In genomic region chr1:111218947-111219346, GRCh38 we compare ENCODE assay signal across 2 cellular contexts.
TF ChIP-seq lines count a peak whose summit lies in the region.

No MANE protein-coding gene starts in this region.

TF ChIP-seq in GM23338, 12 proteins besides CTCF, POLR2A, EP300 and RAD21:
- TF ChIP-seq JUNB (IDR thresholded peaks at IDR 0.05; ENCODE audit: unreplicated experiment) (no peak), ZNF331 (CRISPR knock-in tag; IDR thresholded peaks at IDR 0.05; ENCODE audit: low read depth) (no peak), EZH2phosphoT487 (IDR thresholded peaks at IDR 0.05; ENCODE audit: unreplicated experiment) (no peak), POLR2AphosphoS5 (IDR thresholded peaks at IDR 0.05; ENCODE audit: low read depth) (no peak), STAT1 (IDR thresholded peaks at IDR 0.05; ENCODE audit: unreplicated experiment) (no peak), ZNF114 (CRISPR knock-in tag; IDR thresholded peaks at IDR 0.05) (no peak), ETS1 (IDR thresholded peaks at IDR 0.05) (no peak), NANOG (IDR thresholded peaks at IDR 0.05; ENCODE audit: borderline replicate concordance) (no peak), ZNF462 (CRISPR knock-in tag; IDR thresholded peaks at IDR 0.05) (no peak)

TF ChIP-seq in SK-N-SH, 30 proteins besides CTCF, POLR2A, EP300 and RAD21:
- TF ChIP-seq GATA2 (CRISPR knock-in tag; IDR thresholded peaks at IDR 0.05) (no peak), POLR2AphosphoS5 (IDR thresholded peaks at IDR 0.05; ENCODE audit: low read depth, low read length) (no peak), RXRA (IDR thresholded peaks at IDR 0.05; ENCODE audit: borderline replicate concordance, low read depth) (no peak), MXI1 (IDR thresholded peaks at IDR 0.05; ENCODE audit: low read depth, low read length) (no peak), MAX (IDR thresholded peaks at IDR 0.05; ENCODE audit: low read depth) (no peak), FOXM1 (IDR thresholded peaks at IDR 0.05; ENCODE audit: low read depth) (no peak), REST (IDR thresholded peaks at IDR 0.05; ENCODE audit: low read depth, low read length) (no peak), SIN3A (IDR thresholded peaks at IDR 0.05; ENCODE audit: borderline replicate concordance, low read depth, low read length) (no peak), MEF2A (IDR thresholded peaks at IDR 0.05; ENCODE audit: borderline replicate concordance, low read depth) (no peak), TAF1 (IDR thresholded peaks at IDR 0.05; ENCODE audit: borderline replicate concordance, low read depth, low read length) (no peak), GABPA (IDR thresholded peaks at IDR 0.05; ENCODE audit: low read depth) (no peak), USF2 (IDR thresholded peaks at IDR 0.05; ENCODE audit: borderline replicate concordance, low read depth, low read length) (no peak), RCOR1 (IDR thresholded peaks at IDR 0.05; ENCODE audit: low read length) (no peak), PBX3 (IDR thresholded peaks at IDR 0.05) (no peak), YY1 (IDR thresholded peaks at IDR 0.05; ENCODE audit: low read depth) (no peak), SMC3 (IDR thresholded peaks at IDR 0.05; ENCODE audit: low read depth, low read length) (no peak), JUND (IDR thresholded peaks at IDR 0.05) (no peak), ZBTB33 (IDR thresholded peaks at IDR 0.05; ENCODE audit: borderline replicate concordance, low read depth) (no peak), FOXJ3 (CRISPR knock-in tag; IDR thresholded peaks at IDR 0.05) (no peak)
